ENCODE assay signal across 1 cellular context in the genomic region with DNA sequence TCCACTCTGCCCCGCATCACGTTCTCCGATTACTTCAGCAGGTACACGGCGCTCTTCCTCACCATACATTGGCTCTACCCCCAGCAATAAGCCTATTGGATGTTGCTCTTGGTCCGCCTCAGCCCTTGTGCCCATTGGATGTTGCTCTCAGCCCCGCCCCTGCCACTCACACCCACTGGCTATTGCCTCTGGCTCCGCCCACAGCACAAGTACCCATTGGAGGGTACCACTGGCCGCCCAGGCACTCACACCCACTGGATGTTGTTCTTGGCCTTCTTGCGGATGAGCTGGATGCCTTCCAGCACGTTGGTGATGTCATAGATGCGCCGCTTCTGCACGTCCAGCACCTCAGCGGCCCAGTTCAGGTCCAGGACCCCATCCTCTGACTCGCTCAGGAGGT.
TF ChIP-seq lines count a peak whose summit lies in the region.

No MANE protein-coding gene starts in this region.

TF ChIP-seq in GM23338, 12 proteins besides CTCF, POLR2A, EP300 and RAD21 (continued from another document):
- TF ChIP-seq, protein P1, sequence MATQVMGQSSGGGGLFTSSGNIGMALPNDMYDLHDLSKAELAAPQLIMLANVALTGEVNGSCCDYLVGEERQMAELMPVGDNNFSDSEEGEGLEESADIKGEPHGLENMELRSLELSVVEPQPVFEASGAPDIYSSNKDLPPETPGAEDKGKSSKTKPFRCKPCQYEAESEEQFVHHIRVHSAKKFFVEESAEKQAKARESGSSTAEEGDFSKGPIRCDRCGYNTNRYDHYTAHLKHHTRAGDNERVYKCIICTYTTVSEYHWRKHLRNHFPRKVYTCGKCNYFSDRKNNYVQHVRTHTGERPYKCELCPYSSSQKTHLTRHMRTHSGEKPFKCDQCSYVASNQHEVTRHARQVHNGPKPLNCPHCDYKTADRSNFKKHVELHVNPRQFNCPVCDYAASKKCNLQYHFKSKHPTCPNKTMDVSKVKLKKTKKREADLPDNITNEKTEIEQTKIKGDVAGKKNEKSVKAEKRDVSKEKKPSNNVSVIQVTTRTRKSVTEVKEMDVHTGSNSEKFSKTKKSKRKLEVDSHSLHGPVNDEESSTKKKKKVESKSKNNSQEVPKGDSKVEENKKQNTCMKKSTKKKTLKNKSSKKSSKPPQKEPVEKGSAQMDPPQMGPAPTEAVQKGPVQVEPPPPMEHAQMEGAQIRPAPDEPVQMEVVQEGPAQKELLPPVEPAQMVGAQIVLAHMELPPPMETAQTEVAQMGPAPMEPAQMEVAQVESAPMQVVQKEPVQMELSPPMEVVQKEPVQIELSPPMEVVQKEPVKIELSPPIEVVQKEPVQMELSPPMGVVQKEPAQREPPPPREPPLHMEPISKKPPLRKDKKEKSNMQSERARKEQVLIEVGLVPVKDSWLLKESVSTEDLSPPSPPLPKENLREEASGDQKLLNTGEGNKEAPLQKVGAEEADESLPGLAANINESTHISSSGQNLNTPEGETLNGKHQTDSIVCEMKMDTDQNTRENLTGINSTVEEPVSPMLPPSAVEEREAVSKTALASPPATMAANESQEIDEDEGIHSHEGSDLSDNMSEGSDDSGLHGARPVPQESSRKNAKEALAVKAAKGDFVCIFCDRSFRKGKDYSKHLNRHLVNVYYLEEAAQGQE (IDR thresholded peaks at IDR 0.05; ENCODE audit: unreplicated experiment): no peak
- TF ChIP-seq EZH2phosphoT487 (IDR thresholded peaks at IDR 0.05; ENCODE audit: unreplicated experiment) (no peak), POLR2AphosphoS5 (IDR thresholded peaks at IDR 0.05; ENCODE audit: low read depth) (no peak), STAT1 (IDR thresholded peaks at IDR 0.05; ENCODE audit: unreplicated experiment) (no peak), NANOG (IDR thresholded peaks at IDR 0.05; ENCODE audit: borderline replicate concordance) (no peak), JUNB (IDR thresholded peaks at IDR 0.05; ENCODE audit: unreplicated experiment) (no peak), EZH2 (IDR thresholded peaks at IDR 0.05; ENCODE audit: low read depth, unreplicated experiment) (no peak), CREB1 (CRISPR knock-in tag; IDR thresholded peaks at IDR 0.05; ENCODE audit: low read depth) (no peak)
- TF ChIP-seq, protein P2, sequence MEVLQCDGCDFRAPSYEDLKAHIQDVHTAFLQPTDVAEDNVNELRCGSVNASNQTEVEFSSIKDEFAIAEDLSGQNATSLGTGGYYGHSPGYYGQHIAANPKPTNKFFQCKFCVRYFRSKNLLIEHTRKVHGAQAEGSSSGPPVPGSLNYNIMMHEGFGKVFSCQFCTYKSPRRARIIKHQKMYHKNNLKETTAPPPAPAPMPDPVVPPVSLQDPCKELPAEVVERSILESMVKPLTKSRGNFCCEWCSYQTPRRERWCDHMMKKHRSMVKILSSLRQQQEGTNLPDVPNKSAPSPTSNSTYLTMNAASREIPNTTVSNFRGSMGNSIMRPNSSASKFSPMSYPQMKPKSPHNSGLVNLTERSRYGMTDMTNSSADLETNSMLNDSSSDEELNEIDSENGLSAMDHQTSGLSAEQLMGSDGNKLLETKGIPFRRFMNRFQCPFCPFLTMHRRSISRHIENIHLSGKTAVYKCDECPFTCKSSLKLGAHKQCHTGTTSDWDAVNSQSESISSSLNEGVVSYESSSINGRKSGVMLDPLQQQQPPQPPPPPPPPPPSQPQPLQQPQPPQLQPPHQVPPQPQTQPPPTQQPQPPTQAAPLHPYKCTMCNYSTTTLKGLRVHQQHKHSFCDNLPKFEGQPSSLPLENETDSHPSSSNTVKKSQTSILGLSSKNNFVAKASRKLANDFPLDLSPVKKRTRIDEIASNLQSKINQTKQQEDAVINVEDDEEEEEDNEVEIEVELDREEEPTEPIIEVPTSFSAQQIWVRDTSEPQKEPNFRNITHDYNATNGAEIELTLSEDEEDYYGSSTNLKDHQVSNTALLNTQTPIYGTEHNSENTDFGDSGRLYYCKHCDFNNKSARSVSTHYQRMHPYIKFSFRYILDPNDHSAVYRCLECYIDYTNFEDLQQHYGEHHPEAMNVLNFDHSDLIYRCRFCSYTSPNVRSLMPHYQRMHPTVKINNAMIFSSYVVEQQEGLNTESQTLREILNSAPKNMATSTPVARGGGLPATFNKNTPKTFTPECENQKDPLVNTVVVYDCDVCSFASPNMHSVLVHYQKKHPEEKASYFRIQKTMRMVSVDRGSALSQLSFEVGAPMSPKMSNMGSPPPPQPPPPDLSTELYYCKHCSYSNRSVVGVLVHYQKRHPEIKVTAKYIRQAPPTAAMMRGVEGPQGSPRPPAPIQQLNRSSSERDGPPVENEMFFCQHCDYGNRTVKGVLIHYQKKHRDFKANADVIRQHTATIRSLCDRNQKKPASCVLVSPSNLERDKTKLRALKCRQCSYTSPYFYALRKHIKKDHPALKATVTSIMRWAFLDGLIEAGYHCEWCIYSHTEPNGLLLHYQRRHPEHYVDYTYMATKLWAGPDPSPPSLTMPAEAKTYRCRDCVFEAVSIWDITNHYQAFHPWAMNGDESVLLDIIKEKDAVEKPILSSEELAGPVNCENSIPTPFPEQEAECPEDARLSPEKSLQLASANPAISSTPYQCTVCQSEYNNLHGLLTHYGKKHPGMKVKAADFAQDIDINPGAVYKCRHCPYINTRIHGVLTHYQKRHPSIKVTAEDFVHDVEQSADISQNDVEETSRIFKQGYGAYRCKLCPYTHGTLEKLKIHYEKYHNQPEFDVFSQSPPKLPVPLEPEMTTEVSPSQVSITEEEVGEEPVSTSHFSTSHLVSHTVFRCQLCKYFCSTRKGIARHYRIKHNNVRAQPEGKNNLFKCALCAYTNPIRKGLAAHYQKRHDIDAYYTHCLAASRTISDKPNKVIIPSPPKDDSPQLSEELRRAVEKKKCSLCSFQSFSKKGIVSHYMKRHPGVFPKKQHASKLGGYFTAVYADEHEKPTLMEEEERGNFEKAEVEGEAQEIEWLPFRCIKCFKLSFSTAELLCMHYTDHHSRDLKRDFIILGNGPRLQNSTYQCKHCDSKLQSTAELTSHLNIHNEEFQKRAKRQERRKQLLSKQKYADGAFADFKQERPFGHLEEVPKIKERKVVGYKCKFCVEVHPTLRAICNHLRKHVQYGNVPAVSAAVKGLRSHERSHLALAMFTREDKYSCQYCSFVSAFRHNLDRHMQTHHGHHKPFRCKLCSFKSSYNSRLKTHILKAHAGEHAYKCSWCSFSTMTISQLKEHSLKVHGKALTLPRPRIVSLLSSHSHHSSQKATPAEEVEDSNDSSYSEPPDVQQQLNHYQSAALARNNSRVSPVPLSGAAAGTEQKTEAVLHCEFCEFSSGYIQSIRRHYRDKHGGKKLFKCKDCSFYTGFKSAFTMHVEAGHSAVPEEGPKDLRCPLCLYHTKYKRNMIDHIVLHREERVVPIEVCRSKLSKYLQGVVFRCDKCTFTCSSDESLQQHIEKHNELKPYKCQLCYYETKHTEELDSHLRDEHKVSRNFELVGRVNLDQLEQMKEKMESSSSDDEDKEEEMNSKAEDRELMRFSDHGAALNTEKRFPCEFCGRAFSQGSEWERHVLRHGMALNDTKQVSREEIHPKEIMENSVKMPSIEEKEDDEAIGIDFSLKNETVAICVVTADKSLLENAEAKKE (CRISPR knock-in tag; IDR thresholded peaks at IDR 0.05): no peak
- TF ChIP-seq, protein P3, sequence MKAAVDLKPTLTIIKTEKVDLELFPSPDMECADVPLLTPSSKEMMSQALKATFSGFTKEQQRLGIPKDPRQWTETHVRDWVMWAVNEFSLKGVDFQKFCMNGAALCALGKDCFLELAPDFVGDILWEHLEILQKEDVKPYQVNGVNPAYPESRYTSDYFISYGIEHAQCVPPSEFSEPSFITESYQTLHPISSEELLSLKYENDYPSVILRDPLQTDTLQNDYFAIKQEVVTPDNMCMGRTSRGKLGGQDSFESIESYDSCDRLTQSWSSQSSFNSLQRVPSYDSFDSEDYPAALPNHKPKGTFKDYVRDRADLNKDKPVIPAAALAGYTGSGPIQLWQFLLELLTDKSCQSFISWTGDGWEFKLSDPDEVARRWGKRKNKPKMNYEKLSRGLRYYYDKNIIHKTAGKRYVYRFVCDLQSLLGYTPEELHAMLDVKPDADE (IDR thresholded peaks at IDR 0.05): no peak
